Comparison of ENCODE assay signal across 25 cellular contexts in genomic region chrX:138485767-138486166, GRCh38.
"Had no signal": no experiment of that assay in that cellular context is flagged by ENCODE, and none has a peak within 500 bp of the region (broad histone marks: within the 10 kb centered on the region; RNA-seq: fewer than 3 reads in every experiment).

No MANE protein-coding gene starts in this region.

- H3K4me1 Mint-ChIP-seq: activated B cell treated with CpG ODN at 0.5 μM for 24 hours; activated CD4-positive, alpha-beta T cell treated with anti-CD3 and anti-CD28 coated beads, Interleukin-2, amount 10 ng/mL, durations not matched to agents 24 days and 14 days; activated naive CD8-positive, alpha-beta T cell treated with anti-CD3 and anti-CD28 coated beads, Interleukin-2, amount 50 U/mL, for 24 hours; T-helper 17 cell had no signal

- H3K4me2 ChIP-seq: KMS-11 had no signal

- H3K4me3 Mint-ChIP-seq: activated B cell treated with CpG ODN at 0.5 μM for 24 hours; activated CD4-positive, alpha-beta memory T cell treated with anti-CD3 and anti-CD28 coated beads for 36 hours; activated CD4-positive, alpha-beta T cell treated with anti-CD3 and anti-CD28 coated beads, Interleukin-2, amount 10 ng/mL, durations not matched to agents 24 days and 14 days; activated naive CD8-positive, alpha-beta T cell treated with anti-CD3 and anti-CD28 coated beads, Interleukin-2, amount 50 U/mL, for 24 hours; activated T-cell treated with anti-CD3 and anti-CD28 coated beads, Interleukin-2, amount 50 U/mL, for 4 hours; T-helper 17 cell had no signal

- H3K27ac ChIP-seq: ascending aorta, body of pancreas, KMS-11 had no signal

- H3K27me3 Mint-ChIP-seq: activated B cell treated with CpG ODN at 0.5 μM for 24 hours; activated CD4-positive, alpha-beta memory T cell treated with anti-CD3 and anti-CD28 coated beads for 36 hours; activated CD4-positive, alpha-beta T cell treated with anti-CD3 and anti-CD28 coated beads, Interleukin-2, amount 10 ng/mL, durations not matched to agents 24 days and 14 days; activated naive CD8-positive, alpha-beta T cell treated with anti-CD3 and anti-CD28 coated beads, Interleukin-2, amount 50 U/mL, for 24 hours; T-helper 17 cell had no signal

- H3K36me3 Mint-ChIP-seq: activated CD4-positive, alpha-beta memory T cell treated with anti-CD3 and anti-CD28 coated beads for 36 hours; activated naive CD4-positive, alpha-beta T cell treated with anti-CD3 and anti-CD28 coated beads, Interleukin-2, amount 50 U/mL, for 72 hours had no signal

- H3K9ac ChIP-seq: KMS-11 had no signal

- ATAC-seq: activated naive CD4-positive, alpha-beta T cell treated with anti-CD3 and anti-CD28 coated beads, Interleukin-2, amount 50 U/mL, for 72 hours; activated naive CD8-positive, alpha-beta T cell treated with anti-CD3 and anti-CD28 coated beads, Interleukin-2, amount 50 U/mL, for 24 hours; activated T-cell treated with anti-CD3 and anti-CD28 coated beads, Interleukin-2, amount 50 U/mL, for 4 hours; body of pancreas; PC-3; T-helper 17 cell had no signal

- H3K27ac Mint-ChIP-seq: activated B cell treated with CpG ODN at 0.5 μM for 24 hours; activated CD4-positive, alpha-beta memory T cell treated with anti-CD3 and anti-CD28 coated beads for 36 hours; activated CD4-positive, alpha-beta T cell treated with anti-CD3 and anti-CD28 coated beads, Interleukin-2, amount 10 ng/mL, durations not matched to agents 24 days and 14 days; activated naive CD4-positive, alpha-beta T cell treated with anti-CD3 and anti-CD28 coated beads, Interleukin-2, amount 50 U/mL, for 72 hours; activated naive CD8-positive, alpha-beta T cell treated with anti-CD3 and anti-CD28 coated beads, Interleukin-2, amount 50 U/mL, for 24 hours; T-helper 17 cell had no signal

- H3K27me3 ChIP-seq: ascending aorta, body of pancreas had no signal

- H3K9me3 Mint-ChIP-seq: activated B cell treated with CpG ODN at 0.5 μM for 24 hours; activated CD4-positive, alpha-beta memory T cell treated with anti-CD3 and anti-CD28 coated beads for 36 hours; activated CD4-positive, alpha-beta T cell treated with anti-CD3 and anti-CD28 coated beads, Interleukin-2, amount 10 ng/mL, durations not matched to agents 24 days and 14 days; activated naive CD4-positive, alpha-beta T cell treated with anti-CD3 and anti-CD28 coated beads, Interleukin-2, amount 50 U/mL, for 72 hours; activated naive CD8-positive, alpha-beta T cell treated with anti-CD3 and anti-CD28 coated beads, Interleukin-2, amount 50 U/mL, for 24 hours; activated T-cell treated with anti-CD3 and anti-CD28 coated beads, Interleukin-2, amount 50 U/mL, for 4 hours had no signal

- DNase-seq: activated B cell treated with CpG ODN at 0.5 μM for 24 hours; activated CD4-positive, alpha-beta memory T cell treated with anti-CD3 and anti-CD28 coated beads for 36 hours; activated CD4-positive, alpha-beta T cell treated with anti-CD3 and anti-CD28 coated beads for 1 hour; activated CD4-positive, alpha-beta T cell treated with anti-CD3 and anti-CD28 coated beads, Interleukin-2, amount 10 ng/mL, durations not matched to agents 24 days and 14 days; activated CD8-positive, alpha-beta memory T cell treated with anti-CD3 and anti-CD28 coated beads for 24 hours; activated effector memory CD4-positive, alpha-beta T cell treated with anti-CD3 and anti-CD28 coated beads, Interleukin-2, amount 50 U/mL, for 16 hours; activated naive CD4-positive, alpha-beta T cell treated with Interleukin-2 at 50 U/mL for 16 hours; activated naive CD8-positive, alpha-beta T cell treated with anti-CD3 and anti-CD28 coated beads, Interleukin-2, amount 50 U/mL, for 24 hours; activated T-cell treated with anti-CD3 and anti-CD28 coated beads, Interleukin-2, amount 50 U/mL, for 4 hours; amniotic stem cell; body of pancreas; central memory CD4-positive, alpha-beta T cell; NCI-H1092; NCI-H1417 treated with DMSO at 0.1 percent for 48 hours; NCI-H1694 treated with DMSO at 0.1 percent for 48 hours; NCI-H2081 treated with DMSO at 0.1 percent for 48 hours; NCI-H446; NCI-H524; PC-3; SHP77 treated with DMSO at 0.1 percent for 48 hours; T-helper 17 cell; T-helper 9 cell had no signal

- H3K9me3 ChIP-seq: ascending aorta, body of pancreas had no signal

- H3K36me3 ChIP-seq: ascending aorta had no signal

- H3K4me1 ChIP-seq: ascending aorta, body of pancreas had no signal

- H3K4me3 ChIP-seq: ascending aorta, body of pancreas had no signal
